Comparison of ENCODE assay signal across 1 cellular context in the genomic region with DNA sequence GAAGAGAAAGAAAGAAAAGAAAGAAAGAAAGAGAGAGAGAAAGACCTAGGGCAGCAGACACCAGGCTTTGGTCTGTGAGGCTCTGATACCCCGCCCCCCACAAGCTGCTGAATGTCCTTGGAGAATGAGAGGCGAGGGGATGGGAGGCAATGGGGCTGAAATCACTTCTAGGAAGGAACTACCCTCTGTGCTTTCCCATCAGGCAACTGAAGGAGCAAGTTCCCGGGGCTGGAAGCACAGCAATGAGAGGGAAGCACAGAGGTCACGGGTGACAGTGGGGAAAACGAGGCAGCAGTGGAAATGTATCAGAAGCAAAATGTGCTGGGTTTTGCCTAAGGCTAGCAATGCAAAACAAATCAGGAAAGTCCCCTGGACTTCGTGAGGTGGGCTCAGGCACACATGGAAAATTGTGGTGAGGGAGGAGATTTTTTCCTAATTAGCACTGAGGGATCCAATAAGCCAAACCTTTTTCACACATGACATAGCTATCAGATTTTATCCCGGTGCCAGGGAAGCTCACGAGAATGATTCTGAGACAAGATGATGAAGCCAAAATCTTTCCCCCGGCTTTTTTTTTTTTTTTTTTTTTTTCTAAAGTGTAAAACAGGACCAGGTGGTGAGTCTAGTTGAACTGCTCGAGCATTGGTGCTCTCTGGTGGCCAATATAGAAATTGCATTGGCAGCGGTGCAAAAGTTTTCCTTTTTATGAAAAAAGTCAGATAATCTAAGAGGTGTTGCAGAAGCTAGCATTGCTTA.
TF ChIP-seq lines count a peak whose summit lies in the region.

No MANE protein-coding gene starts in this region.

TF ChIP-seq in SK-N-SH treated with all-trans-retinoic acid at 6 μM for 48 hours, 23 proteins besides CTCF, POLR2A, EP300 and RAD21 (continued from another document):
- TF ChIP-seq, protein P1, sequence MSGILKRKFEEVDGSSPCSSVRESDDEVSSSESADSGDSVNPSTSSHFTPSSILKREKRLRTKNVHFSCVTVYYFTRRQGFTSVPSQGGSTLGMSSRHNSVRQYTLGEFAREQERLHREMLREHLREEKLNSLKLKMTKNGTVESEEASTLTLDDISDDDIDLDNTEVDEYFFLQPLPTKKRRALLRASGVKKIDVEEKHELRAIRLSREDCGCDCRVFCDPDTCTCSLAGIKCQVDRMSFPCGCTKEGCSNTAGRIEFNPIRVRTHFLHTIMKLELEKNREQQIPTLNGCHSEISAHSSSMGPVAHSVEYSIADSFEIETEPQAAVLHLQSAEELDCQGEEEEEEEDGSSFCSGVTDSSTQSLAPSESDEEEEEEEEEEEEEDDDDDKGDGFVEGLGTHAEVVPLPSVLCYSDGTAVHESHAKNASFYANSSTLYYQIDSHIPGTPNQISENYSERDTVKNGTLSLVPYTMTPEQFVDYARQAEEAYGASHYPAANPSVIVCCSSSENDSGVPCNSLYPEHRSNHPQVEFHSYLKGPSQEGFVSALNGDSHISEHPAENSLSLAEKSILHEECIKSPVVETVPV (CRISPR knock-in tag; IDR thresholded peaks at IDR 0.05): no peak
- no peak for TF ChIP-seq ZFP30 (CRISPR knock-in tag; IDR thresholded peaks at IDR 0.05)
- TF ChIP-seq ESRRG (CRISPR knock-in tag; IDR thresholded peaks at IDR 0.05): no peak
- TF ChIP-seq, protein P2, sequence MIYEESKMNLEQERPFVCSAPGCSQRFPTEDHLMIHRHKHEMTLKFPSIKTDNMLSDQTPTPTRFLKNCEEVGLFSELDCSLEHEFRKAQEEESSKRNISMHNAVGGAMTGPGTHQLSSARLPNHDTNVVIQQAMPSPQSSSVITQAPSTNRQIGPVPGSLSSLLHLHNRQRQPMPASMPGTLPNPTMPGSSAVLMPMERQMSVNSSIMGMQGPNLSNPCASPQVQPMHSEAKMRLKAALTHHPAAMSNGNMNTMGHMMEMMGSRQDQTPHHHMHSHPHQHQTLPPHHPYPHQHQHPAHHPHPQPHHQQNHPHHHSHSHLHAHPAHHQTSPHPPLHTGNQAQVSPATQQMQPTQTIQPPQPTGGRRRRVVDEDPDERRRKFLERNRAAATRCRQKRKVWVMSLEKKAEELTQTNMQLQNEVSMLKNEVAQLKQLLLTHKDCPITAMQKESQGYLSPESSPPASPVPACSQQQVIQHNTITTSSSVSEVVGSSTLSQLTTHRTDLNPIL (CRISPR knock-in tag; IDR thresholded peaks at IDR 0.05; ENCODE audit: low read depth): no peak
- TF ChIP-seq ISL1 (CRISPR knock-in tag; IDR thresholded peaks at IDR 0.05): no peak
- no peak for TF ChIP-seq TOX (CRISPR knock-in tag; IDR thresholded peaks at IDR 0.05; ENCODE audit: borderline replicate concordance)
- TF ChIP-seq ZNF70 (CRISPR knock-in tag; IDR thresholded peaks at IDR 0.05): no peak
- no peak for TF ChIP-seq ZNF8 (CRISPR knock-in tag; IDR thresholded peaks at IDR 0.05)
- TF ChIP-seq CSDC2 (CRISPR knock-in tag; IDR thresholded peaks at IDR 0.05): no peak
- TF ChIP-seq ZFP3 (CRISPR knock-in tag; IDR thresholded peaks at IDR 0.05): no peak
